18 cellular contexts compared by ENCODE assay signal in genomic region chr16:71923941-71924690, GRCh38. TPM values are rescaled to one million over a fixed set of nuclear protein-coding genes. Genes with fewer than 3 reads are reported as not detected.
DNase-seq lines count a peak whose midpoint lies in the region; ATAC-seq, FAIRE-seq and TF ChIP-seq lines count a peak whose summit lies in the region.
"Had no signal": no experiment of that assay in that cellular context is flagged by ENCODE, and none has a peak within 500 bp of the region (broad histone marks: within the 10 kb centered on the region; RNA-seq: fewer than 3 reads in every experiment).

No MANE protein-coding gene starts in this region.

- DNase-seq in cardiac muscle cell (ENCODE audit: low read depth in 1 of 2, low spot score in 1 of 2) = peak in 1 of 2 donors; percentile 73
- DNase-seq in heart left ventricle = no peak
- peak in 1 of 2 experiments; percentile 18 for DNase-seq in PC-9
- no peak for DNase-seq in endothelial cell (ENCODE audit: low spot score)
- DNase-seq in small intestine = peak; percentile 9
- no peak for DNase-seq in UCSD-AML1 (lab: John Stamatoyannopoulos, UW; ENCODE audit: unreplicated experiment)
- DNase-seq in activated CD8-positive, alpha-beta memory T cell treated with anti-CD3 and anti-CD28 coated beads, Interleukin-2, amount 50 U/mL, for 48 hours = no peak
- DNase-seq: activated CD8-positive, alpha-beta memory T cell treated with anti-CD3 and anti-CD28 coated beads for 24 hours; activated effector memory CD4-positive, alpha-beta T cell treated with Interleukin-2 at 50 U/mL for 16 hours; Caco-2; effector CD8-positive, alpha-beta T cell; foreskin melanocyte; NCI-H345 had no signal

- TF ChIP-seq CTCF in cardiac muscle cell (IDR thresholded peaks at IDR 0.05; ENCODE audit: low read depth, low read length) (no peak), heart left ventricle (IDR thresholded peaks at IDR 0.05) (no peak), PC-9 (conservative IDR thresholded peaks at IDR 0.05) (no peak), endothelial cell (IDR thresholded peaks at IDR 0.05; ENCODE audit: unreplicated experiment) (no peak)

- H3K9me3 ChIP-seq in cardiac muscle cell (ENCODE audit: low read depth) (no peaks in the 10 kb centered on the region), heart left ventricle (peaks cover 0 to 6% (median 0%) of the 10 kb centered on the region in 12 donors), PC-9 (ENCODE audit: insufficient read depth, low read depth) (peaks cover 6% of the 10 kb centered on the region; the same call in 1 of the 2 replicates), small intestine (ENCODE audit: control insufficient read depth, low read depth) (no peaks in the 10 kb centered on the region)
- H3K9me3 ChIP-seq: ascending aorta, Caco-2, SJCRH30 had no signal

- peaks cover 35% of the 10 kb centered on the region for H3K79me2 ChIP-seq in PC-9 (ENCODE audit: low read depth)

- H3K27ac ChIP-seq in cardiac muscle cell (peak overlapping the region; percentile 28), heart left ventricle (peak overlapping the region in 3 of 12 donors; percentile 31 to 43 (median 36)), PC-9 (no peak overlapping the region), small intestine (ENCODE audit: low read depth in 1 of 2, low read length in 1 of 2) (no peak overlapping the region)
- H3K27ac ChIP-seq: ascending aorta, KMS-11, neural progenitor cell, SJCRH30 had no signal

- H4K20me1 ChIP-seq in PC-9 (ENCODE audit: insufficient read depth) = peaks cover 32% of the 10 kb centered on the region

- TSS peak; percentile 15 for BruUV-seq in PC-9 (replicated peaks; lab: Mats Ljungman, UMichigan)

- H3K27me3 ChIP-seq in cardiac muscle cell (no peaks in the 10 kb centered on the region), heart left ventricle (no peaks in the 10 kb centered on the region), PC-9 (ENCODE audit: insufficient read depth, low read depth) (no peaks in the 10 kb centered on the region), small intestine (ENCODE audit: control insufficient read depth in 2 of 2, insufficient read depth in 2 of 2, low read length in 2 of 2) (no peaks in the 10 kb centered on the region)
- H3K27me3 ChIP-seq: ascending aorta, neural progenitor cell, SJCRH30 had no signal

- no peaks in the 10 kb centered on the region for H3K27me3 Mint-ChIP-seq in endothelial cell (ENCODE audit: unreplicated experiment)

- H3K4me1 ChIP-seq in cardiac muscle cell (ENCODE audit: low read depth) (peaks cover 17% of the 10 kb centered on the region), heart left ventricle (peaks cover 19 to 61% (median 44%) of the 10 kb centered on the region in 12 donors), PC-9 (replicated peaks; ENCODE audit: insufficient read depth) (peaks cover 22% of the 10 kb centered on the region), small intestine (ENCODE audit: control insufficient read depth in 2 of 2, insufficient read depth in 1 of 2, low read depth in 1 of 2, low read length in 1 of 2) (peaks cover 3 to 4% of the 10 kb centered on the region in 2 donors)
- H3K4me1 ChIP-seq: neural progenitor cell had no signal

- CTCF ChIA-PET in PC-9 (lab: Charles Lee) = no interaction called here

- 79 to 80% (median 79%) methylated on average over 10 of the region's 10 CpGs for WGBS in heart left ventricle, 4 donors
- 82 to 85% (median 83%) methylated on average over 10 of the region's 10 CpGs for WGBS in small intestine, 3 donors

- no peak overlapping the region for H3K4me2 ChIP-seq in PC-9
- H3K4me2 ChIP-seq: KMS-11, neural progenitor cell had no signal

- peaks cover 67% of the 10 kb centered on the region for H3K36me3 Mint-ChIP-seq in endothelial cell (ENCODE audit: low read depth, unreplicated experiment)

- intact Hi-C loops in heart left ventricle (cut with DNase I) (loop anchor here in 1 of 10 donors (2.0 kb wide), 1 partner anchor 21 kb away; no protein-coding TSS in a partner anchor), PC-9 (cut with micrococcal nuclease; ENCODE audit: unreplicated experiment) (no loop called here)

- no peaks in the 10 kb centered on the region for H3K9me2 ChIP-seq in PC-9 (ENCODE audit: insufficient read depth)

- ATAC-seq in heart left ventricle = no peak
- ATAC-seq in GM21447 (IDR thresholded peaks at IDR 0.05; ENCODE audit: unreplicated experiment) = no peak

- H3K4me3 ChIP-seq in cardiac muscle cell (no peak overlapping the region), heart left ventricle (no peak overlapping the region), PC-9 (no peak overlapping the region), small intestine (ENCODE audit: low read depth in 1 of 2, low read length in 2 of 2) (no peak overlapping the region)
- H3K4me3 ChIP-seq: ascending aorta, neural progenitor cell, SJCRH30 had no signal

- peak overlapping the region; percentile 57 for H3K27ac Mint-ChIP-seq in endothelial cell (ENCODE audit: unreplicated experiment)
- H3K27ac Mint-ChIP-seq: neural progenitor cell had no signal

- H3K36me3 ChIP-seq in cardiac muscle cell = peaks cover 84% of the 10 kb centered on the region
- peaks cover 6 to 100% (median 92%) of the 10 kb centered on the region in 9 donors for H3K36me3 ChIP-seq in heart left ventricle
- peaks cover 62% of the 10 kb centered on the region for H3K36me3 ChIP-seq in PC-9 (ENCODE audit: low read depth)
- peaks cover 27 to 62% of the 10 kb centered on the region in 2 donors for H3K36me3 ChIP-seq in small intestine (ENCODE audit: control insufficient read depth in 2 of 2, insufficient read depth in 2 of 2, low read length in 2 of 2)

- POLR2A ChIA-PET in PC-9 (lab: Charles Lee; ENCODE audit: unreplicated experiment) = no interaction called here

- H3K9me3 Mint-ChIP-seq in endothelial cell (ENCODE audit: unreplicated experiment) = no peaks in the 10 kb centered on the region
- H3K9me3 Mint-ChIP-seq: neural progenitor cell had no signal

- peaks cover 19% of the 10 kb centered on the region for H3F3A ChIP-seq in PC-9 (ENCODE audit: insufficient read depth, low read depth)

- H2AFZ ChIP-seq in PC-9 = no peak overlapping the region
- H2AFZ ChIP-seq: neural progenitor cell had no signal

- no peak for FAIRE-seq in small intestine (lab: Jason Lieb, UNC)

- peaks cover 41% of the 10 kb centered on the region for H3K4me1 Mint-ChIP-seq in endothelial cell (ENCODE audit: unreplicated experiment)
- H3K4me1 Mint-ChIP-seq: neural progenitor cell had no signal

- TF ChIP-seq POLR2A in heart left ventricle (IDR thresholded peaks at IDR 0.05) = no peak

- H3K4me3 Mint-ChIP-seq in endothelial cell (ENCODE audit: unreplicated experiment) = peak overlapping the region; percentile 42
- H3K4me3 Mint-ChIP-seq: neural progenitor cell had no signal

RNA-seq across cellular contexts. Expression of gene IST1, which starts 28.8 kb away (rescaled TPM):
- total RNA-seq in cardiac muscle cell (180 and 248 TPM in 2 replicates), heart left ventricle (100 to 1,000 TPM in 7 of 9 donors, 10 to 100 TPM in 2; 89.2 to 146 (median 109) TPM), PC-9 (2021) (177 and 204 TPM in 2 replicates), endothelial cell (ENCODE audit: unreplicated experiment) (247 TPM)
- polyA plus RNA-seq in cardiac muscle cell (164 and 227 TPM in 2 replicates), heart left ventricle (100 to 1,000 TPM in 1 of 2 donors, 10 to 100 TPM in 1; 54.5 to 105 TPM), small intestine (100 to 1,000 TPM; 112 to 158 (median 152) TPM)

RNA-seq across cellular contexts. Expression of gene ZNF821, which starts 40.1 kb away (rescaled TPM):
- total RNA-seq in cardiac muscle cell = 24.9 and 25.1 TPM in 2 replicates
- 19.6 and 28.7 TPM in 2 replicates for polyA plus RNA-seq in cardiac muscle cell
- total RNA-seq in heart left ventricle = 1 to 10 TPM; 2.3 to 5.7 (median 3.9) TPM
- 1 to 10 TPM; 2.3 to 3.9 TPM for polyA plus RNA-seq in heart left ventricle
- 5.9 TPM in 2 replicates for total RNA-seq in PC-9 (2021)
- 17.7 TPM for total RNA-seq in endothelial cell (ENCODE audit: unreplicated experiment)
- 10 to 100 TPM in 2 of 3 donors, 1 to 10 TPM in 1; 7.2 to 15.7 (median 10.3) TPM for polyA plus RNA-seq in small intestine
- total RNA-seq: ascending aorta had no signal
